ENCODE assay signal across 11 cellular contexts in genomic region chr1:156928043-156928602, GRCh38. TPM values are rescaled to one million over a fixed set of nuclear protein-coding genes. Genes with fewer than 3 reads are reported as not detected.
DNase-seq lines count a peak whose midpoint lies in the region; ATAC-seq and TF ChIP-seq lines count a peak whose summit lies in the region.
"Had no signal": no experiment of that assay in that cellular context is flagged by ENCODE, and none has a peak within 500 bp of the region (broad histone marks: within the 10 kb centered on the region; RNA-seq: fewer than 3 reads in every experiment).

No MANE protein-coding gene starts in this region.

- H3K9me3 ChIP-seq in HUES64 (ENCODE audit: insufficient read depth, low read depth, low read length) (no peaks in the 10 kb centered on the region), osteoblast (ENCODE audit: low read depth, low read length) (no peaks in the 10 kb centered on the region)

- peak overlapping the region; percentile 33 for H3K4me3 Mint-ChIP-seq in T-helper 1 cell treated with Interleukin-12 subunit alpha and Interleukin-12 subunit beta and Interleukin-4 antibody, amounts not matched to agents 30 μg/mL and 1 μg/mL, for 36 hours
- peak overlapping the region; percentile 26 to 58 for H3K4me3 Mint-ChIP-seq in effector memory CD8-positive, alpha-beta T cell

- H3K36me3 Mint-ChIP-seq in T-helper 1 cell treated with Interleukin-12 subunit alpha and Interleukin-12 subunit beta and Interleukin-4 antibody, amounts not matched to agents 30 μg/mL and 1 μg/mL, for 36 hours (ENCODE audit: low read depth), result no peaks in the 10 kb centered on the region
- no peaks in the 10 kb centered on the region for H3K36me3 Mint-ChIP-seq in effector memory CD8-positive, alpha-beta T cell (ENCODE audit: insufficient read depth)

- no peaks in the 10 kb centered on the region for H3K9me3 Mint-ChIP-seq in T-helper 1 cell treated with Interleukin-12 subunit alpha and Interleukin-12 subunit beta and Interleukin-4 antibody, amounts not matched to agents 30 μg/mL and 1 μg/mL, for 36 hours
- H3K9me3 Mint-ChIP-seq in effector memory CD8-positive, alpha-beta T cell, result no peaks in the 10 kb centered on the region

- no peaks in the 10 kb centered on the region for H3K36me3 ChIP-seq in HUES64 (ENCODE audit: insufficient read depth, low read length)
- H3K36me3 ChIP-seq in osteoblast (ENCODE audit: insufficient read depth, low read length), result no peaks in the 10 kb centered on the region
- H3K36me3 ChIP-seq: brain microvascular endothelial cell had no signal

- no peak for TF ChIP-seq CTCF in osteoblast (IDR thresholded peaks at IDR 0.05; ENCODE audit: extremely low read depth, low read depth, low read length)

- H3K27me3 ChIP-seq in HUES64 (ENCODE audit: insufficient read depth, low read length) (peaks cover 76% of the 10 kb centered on the region), osteoblast (ENCODE audit: insufficient read depth, low read length) (peaks cover 23% of the 10 kb centered on the region)

- no peak for DNase-seq in T-helper 1 cell
- DNase-seq in effector memory CD8-positive, alpha-beta T cell, result no peak
- no peak for DNase-seq in osteoblast (ENCODE audit: insufficient read length, low spot score, missing footprints)
- no peak for DNase-seq in stimulated activated CD4-positive, alpha-beta T cell treated with anti-CD3 and anti-CD28 coated beads, Interleukin-15, amount 100 ng/mL, for 24 hours
- no peak for DNase-seq in activated CD4-positive, alpha-beta T cell treated with anti-CD3 and anti-CD28 coated beads for 4 hours

- H3K4me1 Mint-ChIP-seq in T-helper 1 cell treated with Interleukin-12 subunit alpha and Interleukin-12 subunit beta and Interleukin-4 antibody, amounts not matched to agents 30 μg/mL and 1 μg/mL, for 36 hours (ENCODE audit: low read depth), result peaks cover 18% of the 10 kb centered on the region
- H3K4me1 Mint-ChIP-seq in effector memory CD8-positive, alpha-beta T cell (ENCODE audit: low read depth in 2 of 2), result peaks cover 8 to 11% of the 10 kb centered on the region in 2 donors

- peaks cover 88% of the 10 kb centered on the region for H3K27me3 Mint-ChIP-seq in T-helper 1 cell treated with Interleukin-12 subunit alpha and Interleukin-12 subunit beta and Interleukin-4 antibody, amounts not matched to agents 30 μg/mL and 1 μg/mL, for 36 hours (ENCODE audit: low read depth)
- peaks cover 85 to 100% of the 10 kb centered on the region in 2 donors for H3K27me3 Mint-ChIP-seq in effector memory CD8-positive, alpha-beta T cell

- H3K27ac ChIP-seq in HUES64 (ENCODE audit: low read depth, low read length), result no peak overlapping the region
- H3K27ac ChIP-seq in osteoblast (ENCODE audit: low read depth, low read length), result no peak overlapping the region
- H3K27ac ChIP-seq: brain microvascular endothelial cell had no signal

- no peaks in the 10 kb centered on the region for H3K79me2 ChIP-seq in osteoblast (ENCODE audit: insufficient read depth, low read length)

- no peak for ATAC-seq in effector memory CD8-positive, alpha-beta T cell (replicated peaks)
- no peak for ATAC-seq in GM18909 (IDR thresholded peaks at IDR 0.05; ENCODE audit: poor library complexity, unreplicated experiment)

- peak overlapping the region; percentile 58; the same call in 1 of the 2 replicates for H3K4me3 ChIP-seq in HUES64 (ENCODE audit: low read length)
- peak overlapping the region; percentile 64 for H3K4me3 ChIP-seq in osteoblast (ENCODE audit: insufficient read depth, low read length)
- H3K4me3 ChIP-seq: lung had no signal

- H3K27ac Mint-ChIP-seq in T-helper 1 cell treated with Interleukin-12 subunit alpha and Interleukin-12 subunit beta and Interleukin-4 antibody, amounts not matched to agents 30 μg/mL and 1 μg/mL, for 36 hours, result no peak overlapping the region
- H3K27ac Mint-ChIP-seq in effector memory CD8-positive, alpha-beta T cell, result no peak overlapping the region

- no peaks in the 10 kb centered on the region for H4K20me1 ChIP-seq in osteoblast (ENCODE audit: insufficient read depth, low read length)

- peak overlapping the region; percentile 72 for H3K4me2 ChIP-seq in osteoblast (ENCODE audit: insufficient read depth, low read length)

- no peak overlapping the region for H3K9ac ChIP-seq in HUES64 (ENCODE audit: low read depth, low read length)

- 16% methylated on average over 4 of the region's 4 CpGs for WGBS in HUES64

- peaks cover 3% of the 10 kb centered on the region for H3K4me1 ChIP-seq in HUES64 (ENCODE audit: insufficient read depth, low read length)
- H3K4me1 ChIP-seq in osteoblast (ENCODE audit: insufficient read depth, low read length), result peaks cover 8% of the 10 kb centered on the region

- H2AFZ ChIP-seq in osteoblast (ENCODE audit: low read length), result no peak overlapping the region

RNA-seq across cellular contexts. Expression of gene LRRC71, which starts 7.7 kb away (rescaled TPM):
- polyA plus RNA-seq in HUES64 (2013, experiment 1 of 2), result not detected
- polyA plus RNA-seq in HUES64 (2013, experiment 2 of 2), result not detected
- 0.36 and 0.59 TPM in 2 replicates for total RNA-seq in osteoblast
- polyA plus RNA-seq: AG04450 had no signal

RNA-seq across cellular contexts. Expression of gene PEAR1, which starts 34.6 kb away (rescaled TPM):
- polyA plus RNA-seq in HUES64 (2013, experiment 1 of 2), result 1.4 TPM
- polyA plus RNA-seq in HUES64 (2013, experiment 2 of 2), result 1.0 TPM
- 17.0 and 21.2 TPM in 2 replicates for total RNA-seq in osteoblast
